1 cellular context compared by ENCODE assay signal in the genomic region with DNA sequence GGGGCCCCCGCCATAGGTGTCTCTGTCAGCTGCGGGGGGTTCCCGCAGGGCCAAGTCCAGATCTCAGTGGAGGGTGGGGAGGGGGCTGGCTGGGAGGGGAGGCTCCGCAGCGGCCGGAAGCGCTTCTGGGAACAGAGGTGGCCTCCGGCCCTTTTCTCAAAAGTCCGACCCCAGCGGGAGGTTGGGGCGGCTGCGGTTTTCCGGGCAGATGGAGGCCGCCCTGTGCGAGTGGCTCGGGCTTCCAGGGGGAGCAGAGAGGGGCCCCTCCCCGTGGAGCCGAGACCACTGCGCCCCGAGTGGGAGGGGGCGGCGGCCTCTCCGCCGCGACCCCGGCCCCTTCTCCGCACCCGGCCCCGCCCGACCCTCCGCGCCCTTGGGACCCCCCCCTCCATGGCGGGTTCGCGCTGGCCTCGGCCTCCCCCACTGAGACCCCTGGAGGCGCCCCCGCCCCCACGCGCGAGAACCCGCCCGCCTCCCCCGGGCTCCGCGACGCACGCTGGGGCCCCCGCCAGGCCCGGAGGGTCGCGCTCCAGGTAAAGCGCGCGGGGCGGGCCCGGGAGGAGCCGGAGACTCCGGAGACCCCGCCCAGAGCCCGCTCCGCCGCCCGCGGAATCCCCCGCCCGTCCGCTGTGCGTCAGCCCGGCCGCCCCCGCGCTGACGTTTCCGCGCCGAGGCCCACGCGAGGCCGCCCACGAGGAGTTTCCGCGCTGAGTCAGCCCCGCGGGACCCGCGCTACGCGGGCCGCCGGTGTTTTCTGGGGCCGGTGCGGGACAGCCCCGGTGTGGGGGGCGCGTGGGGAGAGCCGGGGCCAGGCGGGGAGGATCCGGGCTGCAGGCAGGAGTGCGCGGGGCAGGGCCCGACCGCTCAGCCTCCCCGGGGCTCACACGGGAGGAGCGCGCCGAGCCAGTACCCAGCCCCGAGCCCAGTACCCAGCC.
TF ChIP-seq lines count a peak whose summit lies in the region.

No MANE protein-coding gene starts in this region.

TF ChIP-seq in A549, 52 proteins besides CTCF, POLR2A, EP300 and RAD21 (continued from another document):
- TF ChIP-seq SMC3 (IDR thresholded peaks at IDR 0.05) (no peak), SREBF2 (IDR thresholded peaks at IDR 0.05) (no peak), MYC (IDR thresholded peaks at IDR 0.05; ENCODE audit: borderline replicate concordance, low read length) (no peak), NR3C1 (IDR thresholded peaks at IDR 0.05) (no peak), CHD2 (IDR thresholded peaks at IDR 0.05; ENCODE audit: low read length, partially characterized antibody) (no peak), BHLHE40 (IDR thresholded peaks at IDR 0.05; ENCODE audit: low read depth, low read length) (no peak), JUN (IDR thresholded peaks at IDR 0.05) (no peak), JUNB (IDR thresholded peaks at IDR 0.05) (no peak), RARB (CRISPR knock-in tag; IDR thresholded peaks at IDR 0.05) (no peak), FOSL2 (IDR thresholded peaks at IDR 0.05) (no peak), FOSL2 (CRISPR knock-in tag; IDR thresholded peaks at IDR 0.05) (no peak)
- TF ChIP-seq, protein P1, sequence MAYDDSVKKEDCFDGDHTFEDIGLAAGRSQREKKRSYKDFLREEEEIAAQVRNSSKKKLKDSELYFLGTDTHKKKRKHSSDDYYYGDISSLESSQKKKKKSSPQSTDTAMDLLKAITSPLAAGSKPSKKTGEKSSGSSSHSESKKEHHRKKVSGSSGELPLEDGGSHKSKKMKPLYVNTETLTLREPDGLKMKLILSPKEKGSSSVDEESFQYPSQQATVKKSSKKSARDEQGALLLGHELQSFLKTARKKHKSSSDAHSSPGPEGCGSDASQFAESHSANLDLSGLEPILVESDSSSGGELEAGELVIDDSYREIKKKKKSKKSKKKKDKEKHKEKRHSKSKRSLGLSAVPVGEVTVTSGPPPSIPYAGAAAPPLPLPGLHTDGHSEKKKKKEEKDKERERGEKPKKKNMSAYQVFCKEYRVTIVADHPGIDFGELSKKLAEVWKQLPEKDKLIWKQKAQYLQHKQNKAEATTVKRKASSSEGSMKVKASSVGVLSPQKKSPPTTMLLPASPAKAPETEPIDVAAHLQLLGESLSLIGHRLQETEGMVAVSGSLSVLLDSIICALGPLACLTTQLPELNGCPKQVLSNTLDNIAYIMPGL (CRISPR knock-in tag; IDR thresholded peaks at IDR 0.05; ENCODE audit: borderline replicate concordance): no peak
TF ChIP-seq in A549: peak in this region for 0.
